In the genomic region with DNA sequence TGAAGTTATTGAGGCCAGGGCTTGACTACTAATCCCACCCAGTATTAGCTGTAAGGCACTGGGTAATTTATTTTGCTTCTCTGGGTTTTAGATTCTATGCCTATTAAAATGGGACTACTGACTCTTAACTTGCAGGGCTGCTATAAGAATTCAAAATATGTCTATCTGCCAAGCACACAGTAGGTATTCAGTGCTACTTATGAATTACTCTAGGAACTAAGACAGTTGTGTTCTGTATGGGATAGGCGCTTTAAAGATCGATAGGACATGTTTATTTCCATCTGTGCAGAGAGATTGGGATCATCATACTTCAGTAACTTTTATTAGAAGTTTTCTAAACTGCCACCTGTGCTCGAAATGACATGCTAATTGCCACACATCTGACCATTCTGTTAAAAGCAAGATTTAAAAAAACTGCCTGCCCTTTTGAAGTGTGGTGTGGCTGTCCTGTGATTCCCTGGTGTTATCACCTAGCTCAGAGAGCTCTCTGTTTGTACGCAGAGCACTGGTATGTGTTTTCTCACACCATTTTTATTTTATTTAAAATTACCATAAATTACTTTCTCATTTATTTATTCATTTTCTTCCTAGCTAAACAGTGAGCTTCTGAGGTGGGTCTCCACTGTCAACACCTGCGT, we compare ENCODE assay signal across 1 cellular context.
TF ChIP-seq lines count a peak whose summit lies in the region.

No MANE protein-coding gene starts in this region.

TF ChIP-seq in IMR-90, 13 proteins besides CTCF, POLR2A, EP300 and RAD21:
- TF ChIP-seq MAFK (IDR thresholded peaks at IDR 0.05; ENCODE audit: low read depth, low read length) (no peak), USF2 (IDR thresholded peaks at IDR 0.05; ENCODE audit: low read depth, low read length) (no peak), RFX5 (IDR thresholded peaks at IDR 0.05; ENCODE audit: low read depth, low read length) (no peak), MAZ (IDR thresholded peaks at IDR 0.05; ENCODE audit: borderline replicate concordance, low read depth, low read length) (no peak), CHD1 (IDR thresholded peaks at IDR 0.05; ENCODE audit: low read depth, low read length) (no peak), FOS (IDR thresholded peaks at IDR 0.05; ENCODE audit: low read depth, low read length) (no peak), RCOR1 (IDR thresholded peaks at IDR 0.05; ENCODE audit: insufficient replicate concordance, low read length) (no peak), SMC3 (IDR thresholded peaks at IDR 0.05; ENCODE audit: low read depth, low read length) (no peak), BHLHE40 (IDR thresholded peaks at IDR 0.05; ENCODE audit: low read depth, low read length) (no peak), CEBPB (IDR thresholded peaks at IDR 0.05; ENCODE audit: low read depth, low read length) (no peak), NFE2L2 (IDR thresholded peaks at IDR 0.05; ENCODE audit: low read depth, low read length) (no peak), MXI1 (IDR thresholded peaks at IDR 0.05; ENCODE audit: borderline replicate concordance, low read depth, low read length) (no peak)
- TF ChIP-seq, protein P1, sequence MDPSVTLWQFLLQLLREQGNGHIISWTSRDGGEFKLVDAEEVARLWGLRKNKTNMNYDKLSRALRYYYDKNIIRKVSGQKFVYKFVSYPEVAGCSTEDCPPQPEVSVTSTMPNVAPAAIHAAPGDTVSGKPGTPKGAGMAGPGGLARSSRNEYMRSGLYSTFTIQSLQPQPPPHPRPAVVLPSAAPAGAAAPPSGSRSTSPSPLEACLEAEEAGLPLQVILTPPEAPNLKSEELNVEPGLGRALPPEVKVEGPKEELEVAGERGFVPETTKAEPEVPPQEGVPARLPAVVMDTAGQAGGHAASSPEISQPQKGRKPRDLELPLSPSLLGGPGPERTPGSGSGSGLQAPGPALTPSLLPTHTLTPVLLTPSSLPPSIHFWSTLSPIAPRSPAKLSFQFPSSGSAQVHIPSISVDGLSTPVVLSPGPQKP (IDR thresholded peaks at IDR 0.05; ENCODE audit: borderline replicate concordance, low read depth, low read length) = no peak
